16 cellular contexts compared by ENCODE assay signal in genomic region chr12:115473257-115473956, GRCh38.
DNase-seq lines count a peak whose midpoint lies in the region; ATAC-seq, FAIRE-seq and TF ChIP-seq lines count a peak whose summit lies in the region.
"Had no signal": no experiment of that assay in that cellular context is flagged by ENCODE, and none has a peak within 500 bp of the region (broad histone marks: within the 10 kb centered on the region; RNA-seq: fewer than 3 reads in every experiment).

No MANE protein-coding gene starts in this region.

- in situ Hi-C loops in HepG2 (cut with HindIII; ENCODE audit: extremely low pct_ligation_motif_present, low pct_unique_long_range_greater_than_20kb): loop anchor here (25.0 kb wide), 1 partner anchor 811 kb away; no protein-coding TSS in a partner anchor

- no peak for FAIRE-seq in HepG2 (lab: Jason Lieb, UNC)

- H3K36me3 ChIP-seq in HepG2 (replicated peaks in 1 of 2; ENCODE audit: control insufficient read depth in 1 of 2, insufficient read depth in 2 of 2, low read length in 2 of 2) (no peaks in the 10 kb centered on the region), right lobe of liver (no peaks in the 10 kb centered on the region), urinary bladder (ENCODE audit: insufficient read depth) (no peaks in the 10 kb centered on the region)
- H3K36me3 ChIP-seq: BE2C, Peyer's patch had no signal

- no peak for ATAC-seq in HepG2
- ATAC-seq in right lobe of liver: no peak
- peak; percentile 55 for ATAC-seq in esophagus mucosa

- no peak overlapping the region for H3K27ac ChIP-seq in HepG2 (ENCODE audit: extremely low read length, insufficient read depth, low read length)
- no peak overlapping the region for H3K27ac ChIP-seq in right lobe of liver
- H3K27ac ChIP-seq in urinary bladder (ENCODE audit: low read depth): peak overlapping the region; percentile 6

- H2AFZ ChIP-seq in HepG2 (ENCODE audit: low read length): no peak overlapping the region

- 73% methylated on average over 7 of the region's 7 CpGs for WGBS in HepG2 (ENCODE audit: low lambda C conversion rate)
- 63% methylated on average over 4 of the region's 7 CpGs for WGBS in right lobe of liver (ENCODE audit: insufficient coverage, low coverage, low lambda C conversion rate, missing lambda C conversion rate)
- 79% methylated on average over 7 of the region's 7 CpGs for WGBS in urinary bladder

- CTCF ChIA-PET in HepG2 (lab: Yijun Ruan, JAX; ENCODE audit: low intra/inter-chr PET ratio, low total read pairs): no interaction called here

- no peaks in the 10 kb centered on the region for H4K20me1 ChIP-seq in HepG2 (ENCODE audit: insufficient read depth, low read length)

- DNase-seq in HepG2 (ENCODE audit: low spot score): no peak
- no peak for DNase-seq in right lobe of liver
- DNase-seq in NCI-H2196 (lab: John Stamatoyannopoulos, UW; ENCODE audit: unreplicated experiment): peak; percentile 78
- no peak for DNase-seq in T-helper 2 cell
- no peak for DNase-seq in dermis blood vessel endothelial cell
- no peak for DNase-seq in occipital lobe (lab: John Stamatoyannopoulos, UW)
- DNase-seq: BE2C; CD8-positive, alpha-beta memory T cell; EL; H7; IMR-90; NCI-H82; Right ventricle myocardium superior had no signal

- TF ChIP-seq RAD21 in HepG2 (CRISPR knock-in tag; IDR thresholded peaks at IDR 0.05): no peak

- no peaks in the 10 kb centered on the region for H3K79me2 ChIP-seq in HepG2 (ENCODE audit: insufficient read depth, low read length)

- no peak overlapping the region for H3K4me2 ChIP-seq in HepG2 (ENCODE audit: low read depth, low read length)

- POLR2A ChIA-PET in HepG2 (lab: Yijun Ruan, JAX): no interaction called here

- intact Hi-C loops in HepG2 (cut with micrococcal nuclease; ENCODE audit: unreplicated experiment): no loop called here
- intact Hi-C loops in right lobe of liver (cut with DNase I): no loop called here

- H3K4me1 ChIP-seq in HepG2 (ENCODE audit: insufficient read depth, low read length): peaks cover 16% of the 10 kb centered on the region
- no peaks in the 10 kb centered on the region for H3K4me1 ChIP-seq in right lobe of liver
- H3K4me1 ChIP-seq in urinary bladder (ENCODE audit: insufficient read depth): no peaks in the 10 kb centered on the region
- H3K4me1 ChIP-seq: BE2C had no signal

- no peak for TF ChIP-seq POLR2A in HepG2 (IDR thresholded peaks at IDR 0.05; ENCODE audit: insufficient read depth in 1 of 2, low read depth in 2 of 2, low read length in 2 of 2)
- TF ChIP-seq POLR2A in right lobe of liver (IDR thresholded peaks at IDR 0.05): no peak

- TF ChIP-seq EP300 in HepG2 (IDR thresholded peaks at IDR 0.05; ENCODE audit: low read depth in 2 of 2, low read length in 2 of 2) (no peak), HepG2 (CRISPR knock-in tag; IDR thresholded peaks at IDR 0.05; ENCODE audit: borderline replicate concordance) (no peak)

- TF ChIP-seq CTCF in HepG2 (CRISPR knock-in tag; IDR thresholded peaks at IDR 0.05) (no peak), right lobe of liver (IDR thresholded peaks at IDR 0.05) (no peak)

- H3K9me3 ChIP-seq in HepG2 (ENCODE audit: low read length) (no peaks in the 10 kb centered on the region), right lobe of liver (no peaks in the 10 kb centered on the region)
- H3K9me3 ChIP-seq: BE2C, Peyer's patch had no signal

- H3K4me3 ChIP-seq in HepG2 (replicated peaks in 1 of 3; ENCODE audit: insufficient read depth in 1 of 3, low read depth in 2 of 3, low read length in 3 of 3) (no peak overlapping the region), right lobe of liver (no peak overlapping the region), urinary bladder (ENCODE audit: low read depth, low read length) (no peak overlapping the region)
- H3K4me3 ChIP-seq: Peyer's patch had no signal

- no TSS peak for BruUV-seq in HepG2 (replicated peaks; lab: Mats Ljungman, UMichigan)

- H3K27me3 ChIP-seq in HepG2 (ENCODE audit: control insufficient read depth in 1 of 2, insufficient read depth in 2 of 2, low read length in 2 of 2) (no peaks in the 10 kb centered on the region), right lobe of liver (no peaks in the 10 kb centered on the region)
- H3K27me3 ChIP-seq: BE2C, Peyer's patch had no signal

- H3K9ac ChIP-seq in HepG2 (ENCODE audit: insufficient read depth, low read depth, low read length): no peak overlapping the region

TF ChIP-seq in HepG2, 621 proteins besides CTCF, POLR2A, EP300 and RAD21:
- TF ChIP-seq CREM (IDR thresholded peaks at IDR 0.05) (no peak), CREM (CRISPR knock-in tag; IDR thresholded peaks at IDR 0.05) (no peak), SAP130 (CRISPR knock-in tag; IDR thresholded peaks at IDR 0.05; ENCODE audit: low read depth) (no peak), TBX2 (CRISPR knock-in tag; IDR thresholded peaks at IDR 0.05; ENCODE audit: borderline replicate concordance) (no peak), CHD4 (IDR thresholded peaks at IDR 0.05; ENCODE audit: borderline replicate concordance, low read length) (peak; percentile 46; the same call in 1 of the 2 replicates), ZNF629 (CRISPR knock-in tag; conservative IDR thresholded peaks at IDR 0.05) (peak; percentile 88)
